In genomic region chr1:22741118-22741517, GRCh38 we compare ENCODE assay signal across 18 cellular contexts. TPM values are rescaled to one million over a fixed set of nuclear protein-coding genes. Genes with fewer than 3 reads are reported as not detected.
DNase-seq lines count a peak whose midpoint lies in the region; ATAC-seq, FAIRE-seq and TF ChIP-seq lines count a peak whose summit lies in the region.
"Had no signal": no experiment of that assay in that cellular context is flagged by ENCODE, and none has a peak within 500 bp of the region (broad histone marks: within the 10 kb centered on the region; RNA-seq: fewer than 3 reads in every experiment).

No MANE protein-coding gene starts in this region.

- TF ChIP-seq EP300 in A549 (IDR thresholded peaks at IDR 0.05): no peak

- DNase-seq in A549 (ENCODE audit: low read depth in 1 of 2, low spot score in 1 of 2): no peak
- no peak for DNase-seq in H9
- DNase-seq in WERI-Rb-1: peak; percentile 35
- no peak for DNase-seq in mesenchymal stem cell
- no peak for DNase-seq in NK-92 (lab: John Stamatoyannopoulos, UW; ENCODE audit: unreplicated experiment)
- DNase-seq in right lobe of liver: no peak
- DNase-seq in NCI-H2227 (lab: John Stamatoyannopoulos, UW; ENCODE audit: unreplicated experiment): no peak
- DNase-seq: GF-D8, GOT3, NCI-H1105 treated with DMSO at 0.1 percent for 48 hours, NCI-H187, NCI-H446 treated with DMSO at 0.1 percent for 48 hours, NCI-H774, SHP77 had no signal

- no peak overlapping the region for H2AK5ac ChIP-seq in H9 (ENCODE audit: insufficient read length, low read length)
- peak overlapping the region; percentile 98 for H2AK5ac ChIP-seq in mesenchymal stem cell (ENCODE audit: low read length, severe bottlenecking)

- H3K36me3 Mint-ChIP-seq in H9 (ENCODE audit: insufficient read depth in 1 of 3, low read depth in 3 of 3): no peaks in the 10 kb centered on the region

- H2BK5ac ChIP-seq in H9 (ENCODE audit: insufficient read length, low read length): no peak overlapping the region
- peak overlapping the region; percentile 12 for H2BK5ac ChIP-seq in mesenchymal stem cell (ENCODE audit: low read depth, low read length, poor library complexity, severe bottlenecking)

- ATAC-seq in A549 (no peak), right lobe of liver (no peak), HG03095 (IDR thresholded peaks at IDR 0.05; ENCODE audit: unreplicated experiment) (no peak)

- no peaks in the 10 kb centered on the region for H3K23me2 ChIP-seq in H9 (ENCODE audit: insufficient read length, low read depth, low read length, poor library complexity, severe bottlenecking)

- H2BK20ac ChIP-seq in H9 (ENCODE audit: low read depth, low read length, poor library complexity, severe bottlenecking): no peak overlapping the region

- no peak overlapping the region for H2AFZ ChIP-seq in H9 (ENCODE audit: low read length)
- H2AFZ ChIP-seq in mesenchymal stem cell (ENCODE audit: low read depth, low read length): peak overlapping the region; percentile 5

- H3K18ac ChIP-seq in H9 (ENCODE audit: insufficient read length, low read depth, low read length) (no peak overlapping the region), mesenchymal stem cell (ENCODE audit: low read depth in 1 of 2, low read length in 2 of 2) (peak overlapping the region; percentile 11 to 63)

- H3K4ac ChIP-seq in H9 (ENCODE audit: low read depth, low read length): no peak overlapping the region
- H3K4ac ChIP-seq in mesenchymal stem cell (ENCODE audit: low read depth in 1 of 2, low read length in 2 of 2): peak overlapping the region in 1 of 2 experiments; percentile 52

- H3K36me3 ChIP-seq in WERI-Rb-1: no peaks in the 10 kb centered on the region; the same call in 1 of the 2 replicates
- peaks cover 0 to 8% of the 10 kb centered on the region in 2 experiments for H3K36me3 ChIP-seq in mesenchymal stem cell (ENCODE audit: control insufficient read depth in 1 of 2, insufficient read depth in 2 of 2, low read depth in 1 of 2, low read length in 2 of 2)
- no peaks in the 10 kb centered on the region for H3K36me3 ChIP-seq in right lobe of liver

- FAIRE-seq in A549 (lab: Jason Lieb, UNC): no peak
- FAIRE-seq: GM12891, RCC 7860 had no signal

- H3K27me3 ChIP-seq in H9 (ENCODE audit: insufficient read depth, low read length): no peaks in the 10 kb centered on the region
- H3K27me3 ChIP-seq in WERI-Rb-1 (ENCODE audit: insufficient read depth, low read depth, severe bottlenecking): no peaks in the 10 kb centered on the region
- peaks cover 0 to 10% of the 10 kb centered on the region in 2 experiments for H3K27me3 ChIP-seq in mesenchymal stem cell (ENCODE audit: control insufficient read depth in 1 of 2, insufficient read depth in 1 of 2, low read length in 2 of 2)
- H3K27me3 ChIP-seq in right lobe of liver: peaks cover 0 to 5% of the 10 kb centered on the region in 2 donors

- no peak overlapping the region for H3T11ph ChIP-seq in H9 (ENCODE audit: low read length)

- no peak overlapping the region for H4K8ac ChIP-seq in H9 (replicated peaks; ENCODE audit: insufficient read length, low read depth, low read length)
- no peak overlapping the region for H4K8ac ChIP-seq in mesenchymal stem cell (ENCODE audit: low read length)

- TF ChIP-seq POLR2A in A549 (IDR thresholded peaks at IDR 0.05; ENCODE audit: low read length) (no peak), right lobe of liver (IDR thresholded peaks at IDR 0.05) (no peak)

- peak overlapping the region; percentile 95 to 97 for H3K27ac ChIP-seq in A549
- H3K27ac ChIP-seq in H9 (ENCODE audit: insufficient read length, low read depth, low read length): no peak overlapping the region
- no peak overlapping the region for H3K27ac ChIP-seq in WERI-Rb-1
- peak overlapping the region; percentile 22 for H3K27ac ChIP-seq in mesenchymal stem cell (ENCODE audit: low read length, poor library complexity, severe bottlenecking)
- H3K27ac ChIP-seq in right lobe of liver: no peak overlapping the region
- H3K27ac ChIP-seq: C4-2B had no signal

- no peak overlapping the region for H4K91ac ChIP-seq in H9 (ENCODE audit: insufficient read length, low read depth, low read length)
- no peak overlapping the region for H4K91ac ChIP-seq in mesenchymal stem cell (ENCODE audit: low read length)

- H3K4me2 ChIP-seq in A549: no peak overlapping the region; the same call in 2 of the 3 replicates
- H3K4me2 ChIP-seq in H9 (ENCODE audit: insufficient read depth, insufficient read length, low read length): no peak overlapping the region
- no peak overlapping the region for H3K4me2 ChIP-seq in mesenchymal stem cell (ENCODE audit: low read length, poor library complexity, severe bottlenecking)

- no peak overlapping the region for H3K4me3 Mint-ChIP-seq in H9

- H2BK120ac ChIP-seq in H9 (ENCODE audit: low read depth, low read length, poor library complexity, severe bottlenecking): no peak overlapping the region
- no peak overlapping the region for H2BK120ac ChIP-seq in mesenchymal stem cell (ENCODE audit: low read depth, low read length)

- H3K79me1 ChIP-seq in H9 (ENCODE audit: insufficient read depth, low read depth, low read length, poor library complexity, severe bottlenecking): no peaks in the 10 kb centered on the region
- peaks cover 18% of the 10 kb centered on the region for H3K79me1 ChIP-seq in mesenchymal stem cell (replicated peaks; ENCODE audit: low read length, poor library complexity, severe bottlenecking)

- H2BK15ac ChIP-seq in H9 (ENCODE audit: low read depth, low read length) (no peak overlapping the region), mesenchymal stem cell (ENCODE audit: low read depth, poor library complexity, severe bottlenecking) (no peak overlapping the region)

- WGBS in A549 (ENCODE audit: missing lambda C conversion rate): 80% methylated on average over 9 of the region's 9 CpGs
- no CpG with 5 or more reads among the region's 9 CpGs for WGBS in H9 (ENCODE audit: extremely low coverage, insufficient read length, low lambda C conversion rate)
- 46% methylated on average over 9 of the region's 9 CpGs for WGBS in mesenchymal stem cell
- 25% methylated on average over 6 of the region's 9 CpGs for WGBS in right lobe of liver (ENCODE audit: insufficient coverage, low coverage, low lambda C conversion rate, missing lambda C conversion rate)

- H3K4me1 Mint-ChIP-seq in H9: peaks cover 0 to 34% of the 10 kb centered on the region in 2 experiments; a peak in 3 of 4 replicates

- H3K9ac ChIP-seq in H9 (ENCODE audit: extremely low read depth, insufficient read length, low read length) (no peak overlapping the region), mesenchymal stem cell (ENCODE audit: low read length) (no peak overlapping the region)

- CTCF ChIA-PET in A549 (lab: Yijun Ruan, JAX): interaction anchor here (2.0 kb wide), 1 partner anchor 37 kb away, joined by 9 read pairs; no protein-coding TSS in a partner anchor

- intact Hi-C loops in right lobe of liver (cut with DNase I): no loop called here

- no peak for TF ChIP-seq RAD21 in A549 (conservative IDR thresholded peaks at IDR 0.05 in 1 of 2, IDR thresholded peaks at IDR 0.05 in 1 of 2)

- H2BK12ac ChIP-seq in H9 (ENCODE audit: insufficient read length, low read depth, low read length): no peak overlapping the region
- peak overlapping the region in 1 of 2 experiments; percentile 93 for H2BK12ac ChIP-seq in mesenchymal stem cell (ENCODE audit: low read length in 2 of 2)

- peaks cover 2% of the 10 kb centered on the region; the same call in 1 of the 2 replicates for H3K27me3 Mint-ChIP-seq in H9 (ENCODE audit: low read depth)

- H4K20me1 ChIP-seq in H9 (ENCODE audit: control insufficient read depth, insufficient read depth, insufficient read length): no peaks in the 10 kb centered on the region

- H4K5ac ChIP-seq in H9 (ENCODE audit: insufficient read length, low read depth, low read length): no peak overlapping the region

- H3K4me3 ChIP-seq in A549 (no peak overlapping the region), WERI-Rb-1 (ENCODE audit: low read depth, low read length) (no peak overlapping the region), mesenchymal stem cell (ENCODE audit: insufficient read depth in 1 of 2, low read depth in 1 of 2, low read length in 2 of 2) (no peak overlapping the region), right lobe of liver (no peak overlapping the region)

- H3K23ac ChIP-seq in H9 (ENCODE audit: insufficient read length, low read depth, low read length): no peak overlapping the region
- H3K23ac ChIP-seq in mesenchymal stem cell (ENCODE audit: low read length in 2 of 2): no peak overlapping the region

- H3K79me2 ChIP-seq in H9 (ENCODE audit: insufficient read depth, low read length): no peaks in the 10 kb centered on the region

- H3K9me3 Mint-ChIP-seq in H9: no peaks in the 10 kb centered on the region

- H3K4me1 ChIP-seq in A549 (peaks cover 94% of the 10 kb centered on the region), H9 (ENCODE audit: insufficient read depth, low read length) (no peaks in the 10 kb centered on the region; the same call in 1 of the 2 replicates), mesenchymal stem cell (ENCODE audit: control insufficient read depth, insufficient read depth, low read depth, low read length) (peaks cover 38% of the 10 kb centered on the region), right lobe of liver (peaks cover 0 to 10% (median 0%) of the 10 kb centered on the region in 4 donors)

- POLR2A ChIA-PET in A549 (lab: Yijun Ruan, JAX): no interaction called here

- TF ChIP-seq CTCF in A549 (IDR thresholded peaks at IDR 0.05) (no peak), H9 (conservative IDR thresholded peaks at IDR 0.05) (0 out of 3 replicates have a peak, but pooled peaks have one; percentile 14), WERI-Rb-1 (IDR thresholded peaks at IDR 0.05; ENCODE audit: low read depth, low read length) (no peak; the same call in 1 of the 2 replicates), right lobe of liver (IDR thresholded peaks at IDR 0.05) (no peak)

- H3K9me3 ChIP-seq in A549 (no peaks in the 10 kb centered on the region), H9 (ENCODE audit: control insufficient read depth, low read depth, low read length) (no peaks in the 10 kb centered on the region), WERI-Rb-1 (ENCODE audit: severe bottlenecking) (no peaks in the 10 kb centered on the region), mesenchymal stem cell (ENCODE audit: control insufficient read depth, low read length) (no peaks in the 10 kb centered on the region), right lobe of liver (no peaks in the 10 kb centered on the region)

- no peak overlapping the region for H3K27ac Mint-ChIP-seq in H9

- no peak overlapping the region for H3K14ac ChIP-seq in H9 (ENCODE audit: insufficient read depth, low read length)
- H3K14ac ChIP-seq in mesenchymal stem cell (ENCODE audit: low read length in 2 of 2): peak overlapping the region in 1 of 2 experiments; percentile 73

- no peak overlapping the region for H3K56ac ChIP-seq in H9 (ENCODE audit: insufficient read length, low read depth, low read length)

RNA-seq across cellular contexts. Expression of gene EPHB2, which starts 30.5 kb away (rescaled TPM):
- polyA plus RNA-seq in A549 (2011; rRNA removed): 13.0 and 15.9 TPM in 2 replicates
- 18.6 and 22.8 TPM in 2 replicates for polyA plus RNA-seq in A549 (2012; cell fraction: cytosol; rRNA removed)
- polyA plus RNA-seq in A549 (2012; cell fraction: nucleus; rRNA removed): 40.4 and 46.8 TPM in 2 replicates
- polyA plus RNA-seq in A549 (2017; fragmentation: RNase III; extraction: RNeasy Plus Mini Kit Qiagen cat#74134 plus additional on column Dnase treatment): 31.4 to 35.3 TPM (median 33.8 TPM) in 3 replicates
- 43.4 and 70.5 TPM in 2 replicates for polyA minus RNA-seq in A549 (2011; rRNA and poly(A)+ RNA removed)
- 8.3 and 9.5 TPM in 2 replicates for total RNA-seq in H9 (2021)
- polyA plus RNA-seq in mesenchymal stem cell (2013, experiment 1 of 2): 30.7 TPM
- 31.2 TPM for polyA plus RNA-seq in mesenchymal stem cell (2013, experiment 2 of 2)
- 1 to 10 TPM in 2 of 6 experiments, under 1 TPM in 4; 0.24 to 1.8 (median 0.62) TPM for total RNA-seq in right lobe of liver

Comparison
In these comparisons a context has a peak if more than half of its experiments do, and no peak if none do; other contexts are left out.
1. H3K27ac ChIP-seq: peak in A549 (2 of 2) and mesenchymal stem cell (single experiment); none in H9 (single experiment), WERI-Rb-1 (single experiment) and right lobe of liver (0 of 3).